Comparison of ENCODE assay signal across 1 cellular context in the genomic region with DNA sequence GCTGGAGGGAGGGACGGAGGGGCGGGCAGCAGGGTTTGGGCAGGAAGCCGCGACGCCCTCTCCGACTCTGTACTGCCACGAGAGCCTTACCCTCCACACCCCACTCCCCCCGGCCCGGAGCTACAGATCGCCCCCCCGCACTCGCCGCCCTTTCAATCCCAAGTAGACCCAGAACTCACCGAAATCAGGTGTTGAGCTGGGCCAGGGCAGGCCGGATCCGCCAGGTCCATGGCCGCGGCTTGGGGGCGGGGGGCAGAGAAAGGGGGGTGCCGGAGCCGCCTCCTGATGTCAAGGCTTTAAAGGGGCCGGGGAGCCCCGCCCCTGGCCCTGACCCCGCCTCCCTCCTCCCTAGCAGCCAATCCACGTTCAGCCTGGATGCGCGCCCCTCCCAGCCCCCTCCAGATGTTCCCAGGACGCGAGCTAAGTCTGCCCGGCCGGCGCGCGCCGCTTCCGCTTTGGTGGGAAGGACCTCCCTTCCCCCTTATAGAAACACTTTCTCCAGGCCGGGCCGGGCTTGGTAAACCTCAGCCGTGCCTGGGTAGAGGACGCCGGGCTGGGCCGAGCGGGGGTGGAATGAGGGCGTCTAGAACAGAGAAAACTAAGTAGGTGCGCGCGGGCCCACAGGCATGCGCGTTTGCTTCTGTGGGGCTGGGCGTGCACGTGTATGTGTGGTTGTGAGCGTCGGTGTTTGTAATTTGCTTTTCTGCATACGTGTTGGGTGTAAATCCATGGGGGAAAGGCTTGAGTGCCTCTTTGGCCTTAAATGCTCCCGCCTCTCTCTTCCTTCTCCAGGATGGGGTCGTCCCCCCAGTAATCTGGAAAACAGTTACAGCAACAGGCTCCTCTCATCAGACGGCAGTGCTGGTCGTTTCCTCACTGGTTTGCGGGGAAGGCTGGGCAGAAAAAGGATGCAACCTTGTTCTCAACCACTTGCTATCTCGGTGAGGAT.
TF ChIP-seq lines count a peak whose summit lies in the region.

A gene with protein sequence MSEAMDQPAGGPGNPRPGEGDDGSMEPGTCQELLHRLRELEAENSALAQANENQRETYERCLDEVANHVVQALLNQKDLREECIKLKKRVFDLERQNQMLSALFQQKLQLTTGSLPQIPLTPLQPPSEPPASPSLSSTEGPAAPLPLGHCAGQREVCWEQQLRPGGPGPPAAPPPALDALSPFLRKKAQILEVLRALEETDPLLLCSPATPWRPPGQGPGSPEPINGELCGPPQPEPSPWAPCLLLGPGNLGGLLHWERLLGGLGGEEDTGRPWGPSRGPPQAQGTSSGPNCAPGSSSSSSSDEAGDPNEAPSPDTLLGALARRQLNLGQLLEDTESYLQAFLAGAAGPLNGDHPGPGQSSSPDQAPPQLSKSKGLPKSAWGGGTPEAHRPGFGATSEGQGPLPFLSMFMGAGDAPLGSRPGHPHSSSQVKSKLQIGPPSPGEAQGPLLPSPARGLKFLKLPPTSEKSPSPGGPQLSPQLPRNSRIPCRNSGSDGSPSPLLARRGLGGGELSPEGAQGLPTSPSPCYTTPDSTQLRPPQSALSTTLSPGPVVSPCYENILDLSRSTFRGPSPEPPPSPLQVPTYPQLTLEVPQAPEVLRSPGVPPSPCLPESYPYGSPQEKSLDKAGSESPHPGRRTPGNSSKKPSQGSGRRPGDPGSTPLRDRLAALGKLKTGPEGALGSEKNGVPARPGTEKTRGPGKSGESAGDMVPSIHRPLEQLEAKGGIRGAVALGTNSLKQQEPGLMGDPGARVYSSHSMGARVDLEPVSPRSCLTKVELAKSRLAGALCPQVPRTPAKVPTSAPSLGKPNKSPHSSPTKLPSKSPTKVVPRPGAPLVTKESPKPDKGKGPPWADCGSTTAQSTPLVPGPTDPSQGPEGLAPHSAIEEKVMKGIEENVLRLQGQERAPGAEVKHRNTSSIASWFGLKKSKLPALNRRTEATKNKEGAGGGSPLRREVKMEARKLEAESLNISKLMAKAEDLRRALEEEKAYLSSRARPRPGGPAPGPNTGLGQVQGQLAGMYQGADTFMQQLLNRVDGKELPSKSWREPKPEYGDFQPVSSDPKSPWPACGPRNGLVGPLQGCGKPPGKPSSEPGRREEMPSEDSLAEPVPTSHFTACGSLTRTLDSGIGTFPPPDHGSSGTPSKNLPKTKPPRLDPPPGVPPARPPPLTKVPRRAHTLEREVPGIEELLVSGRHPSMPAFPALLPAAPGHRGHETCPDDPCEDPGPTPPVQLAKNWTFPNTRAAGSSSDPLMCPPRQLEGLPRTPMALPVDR (N-terminal part only) (minus strand): TSS at position 271 of the 949 bp plus-strand sequence. CDS start 24,369 bp downstream, outside the sequence.

TF ChIP-seq in HEK293, 187 proteins besides CTCF, POLR2A, EP300 and RAD21 (continued from another document and continues in another):
- TF ChIP-seq PRDM1 (tag by site-specific recombination; IDR thresholded peaks at IDR 0.05) (no peak), KLF1 (tag by site-specific recombination; IDR thresholded peaks at IDR 0.05) (no peak; the same call in 1 of the 2 replicates), ZNF830 (tag by site-specific recombination; IDR thresholded peaks at IDR 0.05; ENCODE audit: low read depth) (no peak), SP2 (tag by site-specific recombination; IDR thresholded peaks at IDR 0.05) (peak; percentile 85), ZNF654 (tag by site-specific recombination; IDR thresholded peaks at IDR 0.05; ENCODE audit: low read depth) (no peak), ZNF792 (tag by site-specific recombination; IDR thresholded peaks at IDR 0.05) (no peak), ZNF302 (tag by site-specific recombination; IDR thresholded peaks at IDR 0.05; ENCODE audit: low read depth) (no peak), ZNF394 (tag by site-specific recombination; IDR thresholded peaks at IDR 0.05; ENCODE audit: borderline replicate concordance) (no peak), ZNF157 (tag by site-specific recombination; IDR thresholded peaks at IDR 0.05) (no peak), ZFP3 (tag by site-specific recombination; IDR thresholded peaks at IDR 0.05; ENCODE audit: low read depth) (no peak), ZNF423 (tag by site-specific recombination; IDR thresholded peaks at IDR 0.05) (no peak), YY1 (tag by site-specific recombination; IDR thresholded peaks at IDR 0.05) (0 out of 2 replicates have a peak, but pooled peaks have one; percentile 46), ZNF776 (tag by site-specific recombination; IDR thresholded peaks at IDR 0.05; ENCODE audit: borderline replicate concordance) (no peak), ZNF664 (tag by site-specific recombination; IDR thresholded peaks at IDR 0.05) (no peak), SETDB1 (IDR thresholded peaks at IDR 0.05; ENCODE audit: insufficient read length, low read length) (no peak), ZNF324 (tag by site-specific recombination; IDR thresholded peaks at IDR 0.05) (peak; percentile 37; the same call in 1 of the 2 replicates), ZNF274 (IDR thresholded peaks at IDR 0.05; ENCODE audit: low read length) (no peak), ZNF274 (tag by site-specific recombination; IDR thresholded peaks at IDR 0.05; ENCODE audit: borderline replicate concordance) (no peak), ZSCAN23 (tag by site-specific recombination; IDR thresholded peaks at IDR 0.05) (no peak), ZXDB (tag by site-specific recombination; IDR thresholded peaks at IDR 0.05) (peak; percentile 36; the same call in 1 of the 2 replicates), KLF9 (tag by site-specific recombination; IDR thresholded peaks at IDR 0.05; ENCODE audit: low read depth) (peak; percentile 77; the same call in 1 of the 2 replicates), GLIS2 (tag by site-specific recombination; IDR thresholded peaks at IDR 0.05) (peak; percentile 68), ZNF16 (tag by site-specific recombination; IDR thresholded peaks at IDR 0.05; ENCODE audit: low read depth) (no peak), ZNF112 (tag by site-specific recombination; IDR thresholded peaks at IDR 0.05) (no peak), ZNF426 (tag by site-specific recombination; IDR thresholded peaks at IDR 0.05) (no peak), ZNF670 (tag by site-specific recombination; IDR thresholded peaks at IDR 0.05; ENCODE audit: low read depth) (no peak), ZNF433 (tag by site-specific recombination; IDR thresholded peaks at IDR 0.05; ENCODE audit: low read depth) (no peak), ZNF132 (tag by site-specific recombination; IDR thresholded peaks at IDR 0.05; ENCODE audit: borderline replicate concordance) (no peak), SP3 (tag by site-specific recombination; IDR thresholded peaks at IDR 0.05) (peak; percentile 89), ZNF169 (tag by site-specific recombination; IDR thresholded peaks at IDR 0.05) (no peak), ZNF514 (tag by site-specific recombination; IDR thresholded peaks at IDR 0.05) (no peak), ZNF391 (tag by site-specific recombination; IDR thresholded peaks at IDR 0.05; ENCODE audit: borderline replicate concordance, low read depth) (no peak), IKZF3 (tag by site-specific recombination; IDR thresholded peaks at IDR 0.05) (peak; percentile 85), YY2 (tag by site-specific recombination; IDR thresholded peaks at IDR 0.05) (no peak), ZNF37A (tag by site-specific recombination; IDR thresholded peaks at IDR 0.05) (no peak), ZNF174 (tag by site-specific recombination; IDR thresholded peaks at IDR 0.05) (no peak), ZNF341 (tag by site-specific recombination; IDR thresholded peaks at IDR 0.05; ENCODE audit: low read depth) (no peak; the same call in 1 of the 2 replicates), ZNF843 (tag by site-specific recombination; IDR thresholded peaks at IDR 0.05) (no peak), ZNF626 (tag by site-specific recombination; IDR thresholded peaks at IDR 0.05) (no peak), GFI1B (tag by site-specific recombination; IDR thresholded peaks at IDR 0.05) (no peak), GLIS1 (tag by site-specific recombination; IDR thresholded peaks at IDR 0.05) (peak; percentile 42; the same call in 1 of the 2 replicates), ZNF785 (tag by site-specific recombination; IDR thresholded peaks at IDR 0.05) (no peak), ZNF596 (tag by site-specific recombination; IDR thresholded peaks at IDR 0.05) (no peak), ZNF354C (tag by site-specific recombination; IDR thresholded peaks at IDR 0.05; ENCODE audit: borderline replicate concordance, low read depth) (no peak), ZNF558 (tag by site-specific recombination; IDR thresholded peaks at IDR 0.05) (no peak), ZNF10 (tag by site-specific recombination; IDR thresholded peaks at IDR 0.05) (peak; percentile 9; the same call in 1 of the 2 replicates), ZBTB1 (tag by site-specific recombination; IDR thresholded peaks at IDR 0.05) (no peak), HOXD13 (CRISPR knock-in tag; IDR thresholded peaks at IDR 0.05; ENCODE audit: borderline replicate concordance) (no peak), RBAK (tag by site-specific recombination; IDR thresholded peaks at IDR 0.05) (no peak)
- TF ChIP-seq, protein P1, sequence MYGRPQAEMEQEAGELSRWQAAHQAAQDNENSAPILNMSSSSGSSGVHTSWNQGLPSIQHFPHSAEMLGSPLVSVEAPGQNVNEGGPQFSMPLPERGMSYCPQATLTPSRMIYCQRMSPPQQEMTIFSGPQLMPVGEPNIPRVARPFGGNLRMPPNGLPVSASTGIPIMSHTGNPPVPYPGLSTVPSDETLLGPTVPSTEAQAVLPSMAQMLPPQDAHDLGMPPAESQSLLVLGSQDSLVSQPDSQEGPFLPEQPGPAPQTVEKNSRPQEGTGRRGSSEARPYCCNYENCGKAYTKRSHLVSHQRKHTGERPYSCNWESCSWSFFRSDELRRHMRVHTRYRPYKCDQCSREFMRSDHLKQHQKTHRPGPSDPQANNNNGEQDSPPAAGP (tag by site-specific recombination; IDR thresholded peaks at IDR 0.05): no peak
- TF ChIP-seq, protein P2, sequence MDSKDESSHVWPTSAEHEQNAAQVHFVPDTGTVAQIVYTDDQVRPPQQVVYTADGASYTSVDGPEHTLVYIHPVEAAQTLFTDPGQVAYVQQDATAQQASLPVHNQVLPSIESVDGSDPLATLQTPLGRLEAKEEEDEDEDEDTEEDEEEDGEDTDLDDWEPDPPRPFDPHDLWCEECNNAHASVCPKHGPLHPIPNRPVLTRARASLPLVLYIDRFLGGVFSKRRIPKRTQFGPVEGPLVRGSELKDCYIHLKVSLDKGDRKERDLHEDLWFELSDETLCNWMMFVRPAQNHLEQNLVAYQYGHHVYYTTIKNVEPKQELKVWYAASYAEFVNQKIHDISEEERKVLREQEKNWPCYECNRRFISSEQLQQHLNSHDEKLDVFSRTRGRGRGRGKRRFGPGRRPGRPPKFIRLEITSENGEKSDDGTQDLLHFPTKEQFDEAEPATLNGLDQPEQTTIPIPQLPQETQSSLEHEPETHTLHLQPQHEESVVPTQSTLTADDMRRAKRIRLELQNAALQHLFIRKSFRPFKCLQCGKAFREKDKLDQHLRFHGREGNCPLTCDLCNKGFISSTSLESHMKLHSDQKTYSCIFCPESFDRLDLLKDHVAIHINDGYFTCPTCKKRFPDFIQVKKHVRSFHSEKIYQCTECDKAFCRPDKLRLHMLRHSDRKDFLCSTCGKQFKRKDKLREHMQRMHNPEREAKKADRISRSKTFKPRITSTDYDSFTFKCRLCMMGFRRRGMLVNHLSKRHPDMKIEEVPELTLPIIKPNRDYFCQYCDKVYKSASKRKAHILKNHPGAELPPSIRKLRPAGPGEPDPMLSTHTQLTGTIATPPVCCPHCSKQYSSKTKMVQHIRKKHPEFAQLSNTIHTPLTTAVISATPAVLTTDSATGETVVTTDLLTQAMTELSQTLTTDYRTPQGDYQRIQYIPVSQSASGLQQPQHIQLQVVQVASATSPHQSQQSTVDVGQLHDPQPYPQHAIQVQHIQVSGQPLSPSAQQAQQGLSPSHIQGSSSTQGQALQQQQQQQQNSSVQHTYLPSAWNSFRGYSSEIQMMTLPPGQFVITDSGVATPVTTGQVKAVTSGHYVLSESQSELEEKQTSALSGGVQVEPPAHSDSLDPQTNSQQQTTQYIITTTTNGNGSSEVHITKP (tag by site-specific recombination; IDR thresholded peaks at IDR 0.05): peak; percentile 91
- TF ChIP-seq, protein P3, sequence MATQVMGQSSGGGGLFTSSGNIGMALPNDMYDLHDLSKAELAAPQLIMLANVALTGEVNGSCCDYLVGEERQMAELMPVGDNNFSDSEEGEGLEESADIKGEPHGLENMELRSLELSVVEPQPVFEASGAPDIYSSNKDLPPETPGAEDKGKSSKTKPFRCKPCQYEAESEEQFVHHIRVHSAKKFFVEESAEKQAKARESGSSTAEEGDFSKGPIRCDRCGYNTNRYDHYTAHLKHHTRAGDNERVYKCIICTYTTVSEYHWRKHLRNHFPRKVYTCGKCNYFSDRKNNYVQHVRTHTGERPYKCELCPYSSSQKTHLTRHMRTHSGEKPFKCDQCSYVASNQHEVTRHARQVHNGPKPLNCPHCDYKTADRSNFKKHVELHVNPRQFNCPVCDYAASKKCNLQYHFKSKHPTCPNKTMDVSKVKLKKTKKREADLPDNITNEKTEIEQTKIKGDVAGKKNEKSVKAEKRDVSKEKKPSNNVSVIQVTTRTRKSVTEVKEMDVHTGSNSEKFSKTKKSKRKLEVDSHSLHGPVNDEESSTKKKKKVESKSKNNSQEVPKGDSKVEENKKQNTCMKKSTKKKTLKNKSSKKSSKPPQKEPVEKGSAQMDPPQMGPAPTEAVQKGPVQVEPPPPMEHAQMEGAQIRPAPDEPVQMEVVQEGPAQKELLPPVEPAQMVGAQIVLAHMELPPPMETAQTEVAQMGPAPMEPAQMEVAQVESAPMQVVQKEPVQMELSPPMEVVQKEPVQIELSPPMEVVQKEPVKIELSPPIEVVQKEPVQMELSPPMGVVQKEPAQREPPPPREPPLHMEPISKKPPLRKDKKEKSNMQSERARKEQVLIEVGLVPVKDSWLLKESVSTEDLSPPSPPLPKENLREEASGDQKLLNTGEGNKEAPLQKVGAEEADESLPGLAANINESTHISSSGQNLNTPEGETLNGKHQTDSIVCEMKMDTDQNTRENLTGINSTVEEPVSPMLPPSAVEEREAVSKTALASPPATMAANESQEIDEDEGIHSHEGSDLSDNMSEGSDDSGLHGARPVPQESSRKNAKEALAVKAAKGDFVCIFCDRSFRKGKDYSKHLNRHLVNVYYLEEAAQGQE (tag by site-specific recombination; IDR thresholded peaks at IDR 0.05): no peak
- TF ChIP-seq, protein P4, sequence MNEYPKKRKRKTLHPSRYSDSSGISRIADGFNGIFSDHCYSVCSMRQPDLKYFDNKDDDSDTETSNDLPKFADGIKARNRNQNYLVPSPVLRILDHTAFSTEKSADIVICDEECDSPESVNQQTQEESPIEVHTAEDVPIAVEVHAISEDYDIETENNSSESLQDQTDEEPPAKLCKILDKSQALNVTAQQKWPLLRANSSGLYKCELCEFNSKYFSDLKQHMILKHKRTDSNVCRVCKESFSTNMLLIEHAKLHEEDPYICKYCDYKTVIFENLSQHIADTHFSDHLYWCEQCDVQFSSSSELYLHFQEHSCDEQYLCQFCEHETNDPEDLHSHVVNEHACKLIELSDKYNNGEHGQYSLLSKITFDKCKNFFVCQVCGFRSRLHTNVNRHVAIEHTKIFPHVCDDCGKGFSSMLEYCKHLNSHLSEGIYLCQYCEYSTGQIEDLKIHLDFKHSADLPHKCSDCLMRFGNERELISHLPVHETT (tag by site-specific recombination; IDR thresholded peaks at IDR 0.05): peak; percentile 49; the same call in 1 of the 2 replicates
